ENCODE assay signal across 1 cellular context in genomic region chr13:30496147-30496546, GRCh38.
TF ChIP-seq lines count a peak whose summit lies in the region.

No MANE protein-coding gene starts in this region.

TF ChIP-seq in GM23338, 12 proteins besides CTCF, POLR2A, EP300 and RAD21:
- TF ChIP-seq ZNF462 (CRISPR knock-in tag; IDR thresholded peaks at IDR 0.05), result no peak
- no peak for TF ChIP-seq POLR2AphosphoS5 (IDR thresholded peaks at IDR 0.05; ENCODE audit: low read depth)
- no peak for TF ChIP-seq REST (IDR thresholded peaks at IDR 0.05; ENCODE audit: unreplicated experiment)
- TF ChIP-seq ETS1 (IDR thresholded peaks at IDR 0.05), result no peak
- no peak for TF ChIP-seq EZH2 (IDR thresholded peaks at IDR 0.05; ENCODE audit: low read depth, unreplicated experiment)
- no peak for TF ChIP-seq STAT1 (IDR thresholded peaks at IDR 0.05; ENCODE audit: unreplicated experiment)
- no peak for TF ChIP-seq EZH2phosphoT487 (IDR thresholded peaks at IDR 0.05; ENCODE audit: unreplicated experiment)
